ENCODE assay signal across 27 cellular contexts in genomic region chr1:239657291-239657690, GRCh38.
"Had no signal": no experiment of that assay in that cellular context is flagged by ENCODE, and none has a peak within 500 bp of the region (broad histone marks: within the 10 kb centered on the region; RNA-seq: fewer than 3 reads in every experiment).

No MANE protein-coding gene starts in this region.

- H3K27me3 Mint-ChIP-seq: stimulated activated naive B cell treated with anti-CD40 and anti-IgM and Interleukin-4, amounts not matched to agents 10 μg/mL and 1 μg/mL and 100 μg/mL, for 72 hours; stimulated activated naive CD8-positive, alpha-beta T cell treated with anti-CD3 and anti-CD28 coated beads, Interleukin-15, Interleukin-2, amounts not matched to agents 100 ng/mL and 50 ng/mL, for 24 hours had no signal

- DNase-seq: dorsolateral prefrontal cortex; effector CD4-positive, alpha-beta T cell; esophagus squamous epithelium; foreskin melanocyte; glutamatergic neuron; heart right ventricle; hippocampal formation; left colon; left ventricle myocardium superior; lower lobe of right lung; natural killer cell; occipital lobe; ovary; posterior cingulate gyrus; psoas muscle; right cardiac atrium; stimulated activated CD4-positive, alpha-beta T cell treated with anti-CD3 and anti-CD28 coated beads, Interleukin-15, amount 100 ng/mL, for 24 hours; stimulated activated CD4-positive, alpha-beta T cell treated with anti-CD3 and anti-CD28 coated beads, Interleukin-2, amount 100 ng/mL, for 48 hours; stimulated activated naive B cell treated with anti-CD40 and anti-IgM and Interleukin-4, amounts not matched to agents 10 μg/mL and 1 μg/mL and 100 μg/mL, for 72 hours; upper lobe of left lung had no signal

- H3K9me3 ChIP-seq: esophagus squamous epithelium, lower lobe of right lung, ovary, psoas muscle, thoracic aorta, tibial nerve, upper lobe of left lung had no signal

- H3K4me3 Mint-ChIP-seq: natural killer cell; stimulated activated naive B cell treated with anti-CD40 and anti-IgM and Interleukin-4, amounts not matched to agents 10 μg/mL and 1 μg/mL and 100 μg/mL, for 72 hours; stimulated activated naive CD8-positive, alpha-beta T cell treated with anti-CD3 and anti-CD28 coated beads, Interleukin-15, Interleukin-2, amounts not matched to agents 100 ng/mL and 50 ng/mL, for 24 hours had no signal

- FAIRE-seq: colon, islet of Langerhans, urothelium cell line had no signal

- H3K36me3 ChIP-seq: esophagus squamous epithelium, heart right ventricle, lower lobe of right lung, ovary, thoracic aorta, tibial nerve, upper lobe of left lung had no signal

- H3K4me1 Mint-ChIP-seq: natural killer cell had no signal

- H3K27ac Mint-ChIP-seq: natural killer cell; stimulated activated naive B cell treated with anti-CD40 and anti-IgM and Interleukin-4, amounts not matched to agents 10 μg/mL and 1 μg/mL and 100 μg/mL, for 72 hours; stimulated activated naive CD8-positive, alpha-beta T cell treated with anti-CD3 and anti-CD28 coated beads, Interleukin-15, Interleukin-2, amounts not matched to agents 100 ng/mL and 50 ng/mL, for 24 hours had no signal

- H3K36me3 Mint-ChIP-seq: natural killer cell; stimulated activated naive B cell treated with anti-CD40 and anti-IgM and Interleukin-4, amounts not matched to agents 10 μg/mL and 1 μg/mL and 100 μg/mL, for 72 hours had no signal

- H3K9me3 Mint-ChIP-seq: natural killer cell had no signal

- H3K4me3 ChIP-seq: dorsolateral prefrontal cortex, esophagus squamous epithelium, heart right ventricle, lower lobe of right lung, ovary, psoas muscle, skin epidermis, thoracic aorta, tibial nerve, upper lobe of left lung had no signal

- H3K27me3 ChIP-seq: dorsolateral prefrontal cortex, esophagus squamous epithelium, heart right ventricle, ovary, tibial nerve, upper lobe of left lung had no signal

- H3K4me1 ChIP-seq: lower lobe of right lung, psoas muscle, tibial nerve, upper lobe of left lung had no signal

- ATAC-seq: heart right ventricle; left colon; left ventricle myocardium superior; lower lobe of right lung; natural killer cell; psoas muscle; right cardiac atrium; stimulated activated naive B cell treated with anti-CD40 and anti-IgM and Interleukin-4, amounts not matched to agents 10 μg/mL and 1 μg/mL and 100 μg/mL, for 72 hours had no signal

- H3K27ac ChIP-seq: dorsolateral prefrontal cortex, esophagus squamous epithelium, heart right ventricle, lower lobe of right lung, ovary, psoas muscle, skin epidermis, thoracic aorta, tibial nerve, upper lobe of left lung had no signal
